In the genomic region with DNA sequence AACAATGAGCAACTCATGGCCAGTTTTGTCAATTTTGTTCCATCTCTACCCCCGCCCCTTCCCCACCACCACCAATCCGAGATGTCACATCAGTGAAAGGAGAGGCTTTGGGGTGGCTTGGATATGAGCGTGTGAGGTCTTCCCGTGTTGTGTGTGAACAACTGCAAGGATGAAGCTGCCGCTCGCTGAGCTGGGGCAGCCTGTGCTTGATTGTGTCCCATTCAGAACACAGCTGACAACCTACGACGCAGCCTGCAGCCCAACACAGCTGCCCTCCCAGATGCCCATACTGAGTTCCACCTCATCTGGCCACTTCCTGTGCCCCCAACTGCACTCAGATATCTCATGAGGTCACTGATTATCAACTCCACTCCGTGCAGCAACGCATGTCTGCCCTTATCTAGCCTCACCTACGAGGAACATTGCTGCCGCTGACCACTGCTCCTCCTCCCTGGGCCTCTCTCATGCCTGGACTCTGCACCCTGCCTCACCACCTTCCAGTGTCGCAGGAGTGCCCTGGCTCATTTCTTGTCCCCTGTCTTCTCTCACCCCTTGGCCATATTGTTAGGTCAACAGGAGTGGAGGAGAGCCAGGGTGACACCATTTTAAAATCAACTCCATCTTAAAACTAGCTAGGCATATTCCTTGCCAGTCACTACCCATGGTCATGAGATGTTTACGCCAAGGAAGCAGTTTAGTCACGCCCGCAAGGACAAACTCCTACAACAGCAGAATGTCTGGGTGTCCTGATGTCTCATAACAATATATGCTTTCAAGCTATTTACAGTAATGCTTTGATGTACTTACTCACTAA, we compare ENCODE assay signal across 1 cellular context.
TF ChIP-seq lines count a peak whose summit lies in the region.

No MANE protein-coding gene starts in this region.

TF ChIP-seq in GM23338, 12 proteins besides CTCF, POLR2A, EP300 and RAD21:
- TF ChIP-seq ZNF462 (CRISPR knock-in tag; IDR thresholded peaks at IDR 0.05) (no peak), EZH2phosphoT487 (IDR thresholded peaks at IDR 0.05; ENCODE audit: unreplicated experiment) (no peak), POLR2AphosphoS5 (IDR thresholded peaks at IDR 0.05; ENCODE audit: low read depth) (no peak), ZNF331 (CRISPR knock-in tag; IDR thresholded peaks at IDR 0.05; ENCODE audit: low read depth) (no peak), NANOG (IDR thresholded peaks at IDR 0.05; ENCODE audit: borderline replicate concordance) (no peak), EZH2 (IDR thresholded peaks at IDR 0.05; ENCODE audit: low read depth, unreplicated experiment) (no peak), STAT1 (IDR thresholded peaks at IDR 0.05; ENCODE audit: unreplicated experiment) (no peak), JUNB (IDR thresholded peaks at IDR 0.05; ENCODE audit: unreplicated experiment) (no peak), ZNF114 (CRISPR knock-in tag; IDR thresholded peaks at IDR 0.05) (no peak), CREB1 (CRISPR knock-in tag; IDR thresholded peaks at IDR 0.05; ENCODE audit: low read depth) (no peak)
- TF ChIP-seq, protein P1, sequence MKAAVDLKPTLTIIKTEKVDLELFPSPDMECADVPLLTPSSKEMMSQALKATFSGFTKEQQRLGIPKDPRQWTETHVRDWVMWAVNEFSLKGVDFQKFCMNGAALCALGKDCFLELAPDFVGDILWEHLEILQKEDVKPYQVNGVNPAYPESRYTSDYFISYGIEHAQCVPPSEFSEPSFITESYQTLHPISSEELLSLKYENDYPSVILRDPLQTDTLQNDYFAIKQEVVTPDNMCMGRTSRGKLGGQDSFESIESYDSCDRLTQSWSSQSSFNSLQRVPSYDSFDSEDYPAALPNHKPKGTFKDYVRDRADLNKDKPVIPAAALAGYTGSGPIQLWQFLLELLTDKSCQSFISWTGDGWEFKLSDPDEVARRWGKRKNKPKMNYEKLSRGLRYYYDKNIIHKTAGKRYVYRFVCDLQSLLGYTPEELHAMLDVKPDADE (IDR thresholded peaks at IDR 0.05) = no peak
- TF ChIP-seq, protein P2, sequence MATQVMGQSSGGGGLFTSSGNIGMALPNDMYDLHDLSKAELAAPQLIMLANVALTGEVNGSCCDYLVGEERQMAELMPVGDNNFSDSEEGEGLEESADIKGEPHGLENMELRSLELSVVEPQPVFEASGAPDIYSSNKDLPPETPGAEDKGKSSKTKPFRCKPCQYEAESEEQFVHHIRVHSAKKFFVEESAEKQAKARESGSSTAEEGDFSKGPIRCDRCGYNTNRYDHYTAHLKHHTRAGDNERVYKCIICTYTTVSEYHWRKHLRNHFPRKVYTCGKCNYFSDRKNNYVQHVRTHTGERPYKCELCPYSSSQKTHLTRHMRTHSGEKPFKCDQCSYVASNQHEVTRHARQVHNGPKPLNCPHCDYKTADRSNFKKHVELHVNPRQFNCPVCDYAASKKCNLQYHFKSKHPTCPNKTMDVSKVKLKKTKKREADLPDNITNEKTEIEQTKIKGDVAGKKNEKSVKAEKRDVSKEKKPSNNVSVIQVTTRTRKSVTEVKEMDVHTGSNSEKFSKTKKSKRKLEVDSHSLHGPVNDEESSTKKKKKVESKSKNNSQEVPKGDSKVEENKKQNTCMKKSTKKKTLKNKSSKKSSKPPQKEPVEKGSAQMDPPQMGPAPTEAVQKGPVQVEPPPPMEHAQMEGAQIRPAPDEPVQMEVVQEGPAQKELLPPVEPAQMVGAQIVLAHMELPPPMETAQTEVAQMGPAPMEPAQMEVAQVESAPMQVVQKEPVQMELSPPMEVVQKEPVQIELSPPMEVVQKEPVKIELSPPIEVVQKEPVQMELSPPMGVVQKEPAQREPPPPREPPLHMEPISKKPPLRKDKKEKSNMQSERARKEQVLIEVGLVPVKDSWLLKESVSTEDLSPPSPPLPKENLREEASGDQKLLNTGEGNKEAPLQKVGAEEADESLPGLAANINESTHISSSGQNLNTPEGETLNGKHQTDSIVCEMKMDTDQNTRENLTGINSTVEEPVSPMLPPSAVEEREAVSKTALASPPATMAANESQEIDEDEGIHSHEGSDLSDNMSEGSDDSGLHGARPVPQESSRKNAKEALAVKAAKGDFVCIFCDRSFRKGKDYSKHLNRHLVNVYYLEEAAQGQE (IDR thresholded peaks at IDR 0.05; ENCODE audit: unreplicated experiment) = no peak
